Comparison of ENCODE assay signal across 29 cellular contexts in the genomic region with DNA sequence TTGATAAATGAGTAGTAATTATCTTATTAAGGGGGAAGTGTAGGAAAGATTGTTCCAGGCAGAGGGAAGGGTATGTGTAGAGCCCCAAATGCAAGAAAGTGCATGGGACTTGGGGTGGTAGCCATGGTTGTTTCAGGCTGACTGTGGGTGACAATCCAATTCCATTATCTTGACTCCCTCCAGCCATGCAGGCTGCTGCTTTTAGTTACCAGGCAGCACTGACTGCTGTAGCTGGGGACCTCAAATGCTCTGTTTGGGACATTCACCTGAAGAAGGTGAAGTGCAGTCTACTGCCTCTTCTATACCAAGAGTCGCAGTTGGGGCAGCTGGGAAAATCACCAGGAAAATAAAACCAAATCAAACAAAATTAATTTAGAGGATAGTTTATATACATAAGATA.
"Had no signal": no experiment of that assay in that cellular context is flagged by ENCODE, and none has a peak within 500 bp of the region (broad histone marks: within the 10 kb centered on the region; RNA-seq: fewer than 3 reads in every experiment).

No MANE protein-coding gene starts in this region.

- FAIRE-seq: urothelium cell line had no signal

- DNase-seq: activated CD4-positive, alpha-beta memory T cell treated with anti-CD3 and anti-CD28 coated beads for 36 hours; activated CD4-positive, alpha-beta T cell treated with anti-CD3 and anti-CD28 coated beads, Interleukin-2, amount 10 ng/mL, durations not matched to agents 24 days and 14 days; activated CD4-positive, CD25-positive, alpha-beta regulatory T cell treated with anti-CD3 and anti-CD28 coated beads, Interleukin-2, amount 50 U/mL, for 72 hours; activated CD8-positive, alpha-beta memory T cell treated with anti-CD3 and anti-CD28 coated beads, Interleukin-2, amount 50 U/mL, for 4 hours; activated effector memory CD4-positive, alpha-beta T cell treated with anti-CD3 and anti-CD28 coated beads, Interleukin-2, amount 50 U/mL, for 16 hours; activated naive CD4-positive, alpha-beta T cell treated with anti-CD3 and anti-CD28 coated beads, Interleukin-2, amount 10 ng/mL, durations not matched to agents 7 days and 5 days; activated naive CD8-positive, alpha-beta T cell treated with anti-CD3 and anti-CD28 coated beads, Interleukin-2, amount 10 ng/mL, durations not matched to agents 7 days and 5 days; activated T-cell treated with anti-CD3 and anti-CD28 coated beads, Interleukin-2, amount 50 U/mL, for 1 hour; brain microvascular endothelial cell; caudate nucleus; gastrocnemius medialis; hypothalamus; naive B cell; nephron progenitor cell; ovary; retina; stimulated activated CD4-positive, alpha-beta T cell treated with anti-CD3 and anti-CD28 coated beads, Interleukin-1b, Interleukin-23, amount 100 ng/mL, for 48 hours; stimulated activated naive CD4-positive, alpha-beta T cell treated with Interleukin-2 at 50 U/mL for 16 hours; T-helper 17 cell; T1000; testis; trophoblast cell had no signal

- H3K9me3 Mint-ChIP-seq: activated CD4-positive, alpha-beta T cell treated with anti-CD3 and anti-CD28 coated beads, Interleukin-2, amount 10 ng/mL, durations not matched to agents 24 days and 14 days; activated naive CD4-positive, alpha-beta T cell treated with anti-CD3 and anti-CD28 coated beads, Interleukin-2, amount 10 ng/mL, durations not matched to agents 7 days and 5 days; activated T-helper 1 cell treated with anti-CD3 and anti-CD28 coated beads, Interleukin-12 subunit alpha, Interleukin-12 subunit beta, Interleukin-2, Interleukin-4 antibody, amounts not matched to agents 30 ng/mL and 10 ng/mL and 1 ng/mL, durations not matched to agents 14 hours and 24 hours and 36 hours; nephron progenitor cell had no signal

- H3K36me3 Mint-ChIP-seq: activated CD4-positive, alpha-beta memory T cell treated with anti-CD3 and anti-CD28 coated beads for 36 hours; activated naive CD4-positive, alpha-beta T cell treated with anti-CD3 and anti-CD28 coated beads, Interleukin-2, amount 10 ng/mL, durations not matched to agents 7 days and 5 days; mesothelial cell of epicardium had no signal

- ATAC-seq: gastrocnemius medialis, T-helper 17 cell had no signal

- H3K27me3 Mint-ChIP-seq: activated CD4-positive, alpha-beta memory T cell treated with anti-CD3 and anti-CD28 coated beads for 36 hours; activated CD4-positive, alpha-beta T cell treated with anti-CD3 and anti-CD28 coated beads, Interleukin-2, amount 10 ng/mL, durations not matched to agents 24 days and 14 days; activated naive CD4-positive, alpha-beta T cell treated with anti-CD3 and anti-CD28 coated beads, Interleukin-2, amount 10 ng/mL, durations not matched to agents 7 days and 5 days; activated naive CD8-positive, alpha-beta T cell treated with anti-CD3 and anti-CD28 coated beads, Interleukin-2, amount 10 ng/mL, durations not matched to agents 7 days and 5 days; naive B cell; T-helper 17 cell had no signal

- H3K27ac ChIP-seq: ascending aorta, neutrophil, ovary, prostate gland, testis had no signal

- H3K4me1 ChIP-seq: prostate gland, testis had no signal

- H3K27ac Mint-ChIP-seq: activated CD4-positive, alpha-beta memory T cell treated with anti-CD3 and anti-CD28 coated beads for 36 hours; activated CD4-positive, alpha-beta T cell treated with anti-CD3 and anti-CD28 coated beads, Interleukin-2, amount 10 ng/mL, durations not matched to agents 24 days and 14 days; activated naive CD4-positive, alpha-beta T cell treated with anti-CD3 and anti-CD28 coated beads, Interleukin-2, amount 10 ng/mL, durations not matched to agents 7 days and 5 days; activated naive CD8-positive, alpha-beta T cell treated with anti-CD3 and anti-CD28 coated beads, Interleukin-2, amount 10 ng/mL, durations not matched to agents 7 days and 5 days; activated T-helper 1 cell treated with anti-CD3 and anti-CD28 coated beads, Interleukin-12 subunit alpha, Interleukin-12 subunit beta, Interleukin-2, Interleukin-4 antibody, amounts not matched to agents 30 ng/mL and 10 ng/mL and 1 ng/mL, durations not matched to agents 14 hours and 24 hours and 36 hours; nephron progenitor cell; T-helper 17 cell had no signal

- H3K36me3 ChIP-seq: ascending aorta, brain microvascular endothelial cell, gastrocnemius medialis, neutrophil, ovary, prostate gland had no signal

- H3K4me3 ChIP-seq: ascending aorta, gastrocnemius medialis, ovary, prostate gland, smooth muscle cell, testis had no signal

- H3K9me3 ChIP-seq: ascending aorta, gastrocnemius medialis, neutrophil, ovary, prostate gland, testis had no signal

- H3K4me3 Mint-ChIP-seq: activated CD4-positive, alpha-beta memory T cell treated with anti-CD3 and anti-CD28 coated beads for 36 hours; activated CD4-positive, alpha-beta T cell treated with anti-CD3 and anti-CD28 coated beads, Interleukin-2, amount 10 ng/mL, durations not matched to agents 24 days and 14 days; activated naive CD4-positive, alpha-beta T cell treated with anti-CD3 and anti-CD28 coated beads, Interleukin-2, amount 10 ng/mL, durations not matched to agents 7 days and 5 days; activated naive CD8-positive, alpha-beta T cell treated with anti-CD3 and anti-CD28 coated beads, Interleukin-2, amount 10 ng/mL, durations not matched to agents 7 days and 5 days; activated T-helper 1 cell treated with anti-CD3 and anti-CD28 coated beads, Interleukin-12 subunit alpha, Interleukin-12 subunit beta, Interleukin-2, Interleukin-4 antibody, amounts not matched to agents 30 ng/mL and 10 ng/mL and 1 ng/mL, durations not matched to agents 14 hours and 24 hours and 36 hours; mesothelial cell of epicardium; naive B cell; nephron progenitor cell; T-helper 17 cell had no signal

- H3K27me3 ChIP-seq: ascending aorta, brain microvascular endothelial cell, gastrocnemius medialis, neutrophil, ovary, testis had no signal

- H3K4me1 Mint-ChIP-seq: activated CD4-positive, alpha-beta T cell treated with anti-CD3 and anti-CD28 coated beads, Interleukin-2, amount 10 ng/mL, durations not matched to agents 24 days and 14 days; activated naive CD4-positive, alpha-beta T cell treated with anti-CD3 and anti-CD28 coated beads, Interleukin-2, amount 10 ng/mL, durations not matched to agents 7 days and 5 days; activated naive CD8-positive, alpha-beta T cell treated with anti-CD3 and anti-CD28 coated beads, Interleukin-2, amount 10 ng/mL, durations not matched to agents 7 days and 5 days; naive B cell; nephron progenitor cell had no signal
